ENCODE assay signal across 1 cellular context in genomic region chr12:94941440-94941862, GRCh38.
TF ChIP-seq lines count a peak whose summit lies in the region.

No MANE protein-coding gene starts in this region.

TF ChIP-seq in GM12878, 131 proteins besides CTCF, POLR2A, EP300 and RAD21 (continued from another document):
- peak; percentile 59; the same call in 1 of the 2 replicates for TF ChIP-seq CREM (IDR thresholded peaks at IDR 0.05; ENCODE audit: low read depth)
